Comparison of ENCODE assay signal across 27 cellular contexts in genomic region chr13:63864171-63864902, GRCh38.
DNase-seq lines count a peak whose midpoint lies in the region; ATAC-seq, FAIRE-seq and TF ChIP-seq lines count a peak whose summit lies in the region.
"Had no signal": no experiment of that assay in that cellular context is flagged by ENCODE, and none has a peak within 500 bp of the region (broad histone marks: within the 10 kb centered on the region; RNA-seq: fewer than 3 reads in every experiment).

No MANE protein-coding gene starts in this region.

- intact Hi-C loops in CD4-positive, alpha-beta T cell (cut with DNase I, micrococcal nuclease) = no loop called here

- no peak overlapping the region for H3K27ac Mint-ChIP-seq in CD4-positive, alpha-beta T cell
- H3K27ac Mint-ChIP-seq: activated naive CD8-positive, alpha-beta T cell treated with anti-CD3 and anti-CD28 coated beads, Interleukin-2, amount 10 ng/mL, durations not matched to agents 7 days and 5 days; activated T-helper 2 cell treated with anti-CD3 and anti-CD28 coated beads, Interferon-gamma antibody, Interleukin-2, Interleukin-4, amounts not matched to agents 10 μg/mL and 5 μg/mL and 100 μg/mL, durations not matched to agents 14 hours and 24 hours and 36 hours; IgD-negative memory B cell; memory B cell had no signal

- no peak for FAIRE-seq in bronchial epithelial cell (lab: Jason Lieb, UNC)
- no peak for FAIRE-seq in small intestine (lab: Jason Lieb, UNC)

- TF ChIP-seq CTCF in bronchial epithelial cell (IDR thresholded peaks at IDR 0.05; ENCODE audit: insufficient read depth, low read length, severe bottlenecking) = no peak
- TF ChIP-seq CTCF in CD4-positive, alpha-beta T cell (IDR thresholded peaks at IDR 0.05) = no peak

- H3K4me3 ChIP-seq in bronchial epithelial cell (ENCODE audit: low read depth, low read length) = no peak overlapping the region
- no peak overlapping the region for H3K4me3 ChIP-seq in small intestine (ENCODE audit: low read depth in 1 of 2, low read length in 2 of 2)
- H3K4me3 ChIP-seq: colonic mucosa, esophagus muscularis mucosa, prostate gland, tibial artery had no signal

- no peak overlapping the region for H3K27ac ChIP-seq in small intestine (ENCODE audit: low read depth in 1 of 2, low read length in 1 of 2)
- no peak overlapping the region for H3K27ac ChIP-seq in CD4-positive, alpha-beta T cell (ENCODE audit: low read depth, low read length)
- H3K27ac ChIP-seq: brain microvascular endothelial cell, colonic mucosa, esophagus muscularis mucosa, neutrophil, prostate gland, tibial artery had no signal

- H3K27me3 ChIP-seq in bronchial epithelial cell (ENCODE audit: control insufficient read depth, insufficient read depth, low read length) = no peaks in the 10 kb centered on the region
- no peaks in the 10 kb centered on the region for H3K27me3 ChIP-seq in small intestine (ENCODE audit: control insufficient read depth in 2 of 2, insufficient read depth in 2 of 2, low read length in 2 of 2)
- H3K27me3 ChIP-seq in CD4-positive, alpha-beta T cell (ENCODE audit: control insufficient read depth, insufficient read depth, low read length) = no peaks in the 10 kb centered on the region
- H3K27me3 ChIP-seq: BE2C, brain microvascular endothelial cell, colonic mucosa, esophagus muscularis mucosa, neutrophil, tibial artery had no signal

- ATAC-seq in GM18505 (IDR thresholded peaks at IDR 0.05; ENCODE audit: unreplicated experiment) = no peak
- no peak for ATAC-seq in HG02610 (IDR thresholded peaks at IDR 0.05; ENCODE audit: unreplicated experiment)
- no peak for ATAC-seq in CD4-positive, alpha-beta T cell (ENCODE audit: poor library complexity)
- ATAC-seq: stimulated activated naive CD8-positive, alpha-beta T cell treated with anti-CD3 and anti-CD28 coated beads, Interleukin-15, Interleukin-2, amounts not matched to agents 100 U/mL and 50 U/mL, for 24 hours had no signal

- no peaks in the 10 kb centered on the region for H3K9me3 ChIP-seq in small intestine (ENCODE audit: control insufficient read depth, low read depth)
- H3K9me3 ChIP-seq in CD4-positive, alpha-beta T cell (ENCODE audit: control insufficient read depth, low read length) = no peaks in the 10 kb centered on the region
- H3K9me3 ChIP-seq: BE2C, colonic mucosa, esophagus muscularis mucosa, neutrophil, prostate gland, tibial artery had no signal

- no peaks in the 10 kb centered on the region for H3K4me1 Mint-ChIP-seq in CD4-positive, alpha-beta T cell (ENCODE audit: low read depth)
- H3K4me1 Mint-ChIP-seq: activated naive CD8-positive, alpha-beta T cell treated with anti-CD3 and anti-CD28 coated beads, Interleukin-2, amount 10 ng/mL, durations not matched to agents 7 days and 5 days; IgD-negative memory B cell; memory B cell had no signal

- CTCF ChIA-PET in CD4-positive, alpha-beta T cell (lab: Charles Lee) = no interaction called here

- H3K9me3 Mint-ChIP-seq in CD4-positive, alpha-beta T cell = peaks cover 19% of the 10 kb centered on the region

- DNase-seq in SIG-M5 treated with dmso at 0.1 percent for 504 hours (lab: John Stamatoyannopoulos, UW; ENCODE audit: unreplicated experiment) (peak; percentile 21), SIG-M5 (lab: John Stamatoyannopoulos, UW) (no peak), OCI-M1 (lab: John Stamatoyannopoulos, UW) (peak; percentile 63), bronchial epithelial cell (ENCODE audit: low read depth) (peak; percentile 3), small intestine (no peak)
- DNase-seq in CD4-positive, alpha-beta T cell = no peak
- DNase-seq: activated CD8-positive, alpha-beta memory T cell treated with anti-CD3 and anti-CD28 coated beads, Interleukin-2, amount 50 U/mL, for 48 hours; activated naive CD8-positive, alpha-beta T cell treated with anti-CD3 and anti-CD28 coated beads, Interleukin-2, amount 10 ng/mL, durations not matched to agents 7 days and 5 days; BE2C; brain microvascular endothelial cell; colonic mucosa; COR-L47; DMS79 treated with DMSO at 0.1 percent for 48 hours; H7; NCI-H187; NCI-H82; stimulated activated CD4-positive, alpha-beta T cell treated with anti-CD3 and anti-CD28 coated beads, Interleukin-2, amount 100 ng/mL, for 48 hours; stimulated activated naive CD8-positive, alpha-beta T cell treated with anti-CD3 and anti-CD28 coated beads, Interleukin-15, Interleukin-2, amounts not matched to agents 100 U/mL and 50 U/mL, for 24 hours; tibial artery had no signal

- no peak overlapping the region for H3K4me3 Mint-ChIP-seq in CD4-positive, alpha-beta T cell
- H3K4me3 Mint-ChIP-seq: activated naive CD8-positive, alpha-beta T cell treated with anti-CD3 and anti-CD28 coated beads, Interleukin-2, amount 10 ng/mL, durations not matched to agents 7 days and 5 days; IgD-negative memory B cell; memory B cell had no signal

- POLR2A ChIA-PET in CD4-positive, alpha-beta T cell (lab: Charles Lee) = no interaction called here

- H3K36me3 ChIP-seq in bronchial epithelial cell (ENCODE audit: control insufficient read depth, insufficient read depth, low read length) (no peaks in the 10 kb centered on the region), small intestine (ENCODE audit: control insufficient read depth in 2 of 2, insufficient read depth in 2 of 2, low read length in 2 of 2) (no peaks in the 10 kb centered on the region)
- H3K36me3 ChIP-seq: BE2C, brain microvascular endothelial cell, colonic mucosa, esophagus muscularis mucosa, neutrophil, prostate gland, tibial artery had no signal

- no peaks in the 10 kb centered on the region for H3K4me1 ChIP-seq in small intestine (ENCODE audit: control insufficient read depth in 2 of 2, insufficient read depth in 1 of 2, low read depth in 1 of 2, low read length in 1 of 2)
- H3K4me1 ChIP-seq: BE2C, colonic mucosa, esophagus muscularis mucosa, prostate gland, tibial artery had no signal

- WGBS in small intestine, 3 donors = 72 to 79% (median 79%) methylated on average over 3 of the region's 3 CpGs

- no peaks in the 10 kb centered on the region for H3K36me3 Mint-ChIP-seq in CD4-positive, alpha-beta T cell (ENCODE audit: low read depth)
- H3K36me3 Mint-ChIP-seq: activated naive CD8-positive, alpha-beta T cell treated with anti-CD3 and anti-CD28 coated beads, Interleukin-2, amount 10 ng/mL, durations not matched to agents 7 days and 5 days; memory B cell had no signal

- no peaks in the 10 kb centered on the region for H3K27me3 Mint-ChIP-seq in CD4-positive, alpha-beta T cell
- H3K27me3 Mint-ChIP-seq: activated naive CD8-positive, alpha-beta T cell treated with anti-CD3 and anti-CD28 coated beads, Interleukin-2, amount 10 ng/mL, durations not matched to agents 7 days and 5 days; IgD-negative memory B cell; memory B cell had no signal

- no peak for TF ChIP-seq POLR2A in GM18505 (IDR thresholded peaks at IDR 0.05; ENCODE audit: borderline replicate concordance, extremely low read depth, insufficient read depth, insufficient read length)

Comparison
In these comparisons a context has a peak if more than half of its experiments do, and no peak if none do; other contexts are left out.
1. DNase-seq: peak in SIG-M5 treated with dmso at 0.1 percent for 504 hours (single experiment), OCI-M1 (single experiment) and bronchial epithelial cell (single experiment); none in SIG-M5 (single experiment), small intestine (single experiment) and CD4-positive, alpha-beta T cell (0 of 10).